ENCODE assay signal across 8 cellular contexts in genomic region chr2:177147093-177147694, GRCh38.
A peak's percentile ranks its signal among the peaks of the same experiment; 100 is the strongest.
DNase-seq lines count a peak whose midpoint lies in the region; ATAC-seq, FAIRE-seq and TF ChIP-seq lines count a peak whose summit lies in the region.

No MANE protein-coding gene starts in this region.

- no peak overlapping the region for H3K4me3 Mint-ChIP-seq in activated T-cell treated with anti-CD3 and anti-CD28 coated beads, Interleukin-2, amount 50 U/mL, for 24 hours

- H3K27me3 Mint-ChIP-seq in activated T-cell treated with anti-CD3 and anti-CD28 coated beads, Interleukin-2, amount 50 U/mL, for 24 hours, result peaks cover 35% of the 10 kb centered on the region

- WGBS in GM12878 (ENCODE audit: insufficient coverage, insufficient replicate concordance, low lambda C conversion rate, missing lambda C conversion rate), result 0% methylated on average over 2 of the region's 2 CpGs

- H3K9me3 ChIP-seq in GM12878 (replicated peaks; ENCODE audit: control insufficient read depth, insufficient read depth, low read length) (no peaks in the 10 kb centered on the region), upper lobe of right lung (no peaks in the 10 kb centered on the region)

- H3K27me3 ChIP-seq in BJ (ENCODE audit: control insufficient read depth, insufficient read depth, low read length) (peaks cover 17% of the 10 kb centered on the region), GM12878 (replicated peaks in 1 of 2; ENCODE audit: control insufficient read depth in 2 of 2, insufficient read depth in 2 of 2, low read length in 1 of 2) (peaks cover 0 to 2% of the 10 kb centered on the region in 2 experiments; a peak in 1 of 4 replicates), upper lobe of right lung (peaks cover 23% of the 10 kb centered on the region)

- TF ChIP-seq POLR2A in GM12878 (IDR thresholded peaks at IDR 0.05; ENCODE audit: low read depth, low read length), result no peak

- H3K4me3 ChIP-seq in BJ (ENCODE audit: low read depth, low read length) (no peak overlapping the region), GM12878 (no peak overlapping the region), upper lobe of right lung (no peak overlapping the region)

- H3K27ac ChIP-seq in GM12878 (ENCODE audit: control insufficient read depth, insufficient read depth) (no peak overlapping the region), upper lobe of right lung (no peak overlapping the region)

- TF ChIP-seq CTCF in BJ (IDR thresholded peaks at IDR 0.05; ENCODE audit: insufficient read depth, low read depth, low read length) (peak; percentile 55), GM13977 (IDR thresholded peaks at IDR 0.05; ENCODE audit: extremely low read depth, insufficient read depth, missing control alignments) (peak; percentile 54), GM12878 (IDR thresholded peaks at IDR 0.05 in 2 of 3, conservative IDR thresholded peaks at IDR 0.05 in 1 of 3; ENCODE audit: control insufficient read depth in 2 of 3, extremely low read depth in 1 of 3, insufficient read depth in 1 of 3, low read depth in 3 of 3, low read length in 3 of 3) (peak; percentile 38 to 72 (median 52); a peak in 5 of 6 replicates), upper lobe of right lung (IDR thresholded peaks at IDR 0.05) (peak; percentile 69)

- DNase-seq in BJ (ENCODE audit: low read depth), result no peak
- peak; percentile 56 for DNase-seq in GM13977 (ENCODE audit: low spot score)
- peak; percentile 57 for DNase-seq in NCI-H460 (ENCODE audit: extremely low read depth, low read depth)
- DNase-seq in GM12878 (ENCODE audit: low read depth, low spot score), result peak; percentile 40
- DNase-seq in kidney tubule cell (ENCODE audit: low spot score), result peak; percentile 60
- DNase-seq in upper lobe of right lung, result no peak
- DNase-seq in activated T-cell treated with anti-CD3 and anti-CD28 coated beads, Interleukin-2, amount 50 U/mL, for 24 hours, result no peak

- H3K36me3 Mint-ChIP-seq in activated T-cell treated with anti-CD3 and anti-CD28 coated beads, Interleukin-2, amount 50 U/mL, for 24 hours (ENCODE audit: low read depth), result no peaks in the 10 kb centered on the region

- no peak overlapping the region for H2AFZ ChIP-seq in GM12878 (ENCODE audit: control insufficient read depth, low read depth, low read length)

- H4K20me1 ChIP-seq in GM12878 (ENCODE audit: control insufficient read depth, insufficient read depth), result no peaks in the 10 kb centered on the region

- in situ Hi-C loops in GM13977 (cut with MboI; ENCODE audit: low pct_unique_long_range_greater_than_20kb, low sequenced_read_pairs, unreplicated experiment) (loop anchor here (10.0 to 25.0 kb wide), 2 partner anchors 335 to 492 kb away; no protein-coding TSS in a partner anchor), GM12878 (cut with MboI) (loop anchor here (5.0 kb wide), 2 partner anchors 325 to 690 kb away; no protein-coding TSS in a partner anchor)

- BruUV-seq in GM12878 (replicated peaks; lab: Mats Ljungman, UMichigan), result no TSS peak

- H3K36me3 ChIP-seq in BJ (ENCODE audit: control insufficient read depth, insufficient read depth, low read length) (no peaks in the 10 kb centered on the region), GM12878 (ENCODE audit: control insufficient read depth in 2 of 2, insufficient read depth in 2 of 2, low read length in 1 of 2) (no peaks in the 10 kb centered on the region), upper lobe of right lung (no peaks in the 10 kb centered on the region)

- POLR2A ChIA-PET in BJ (lab: Charles Lee), result no interaction called here
- POLR2A ChIA-PET in GM12878 (lab: Charles Lee), result interaction anchor here (0.8 to 2.1 kb wide), 2 partner anchors 117 to 332 kb away, joined by 3 to 4 read pairs; partner anchors contain the start of gene NFE2L2

- TF ChIP-seq EP300 in GM12878 (IDR thresholded peaks at IDR 0.05; ENCODE audit: borderline replicate concordance in 1 of 2, control insufficient read depth in 1 of 2, low read depth in 2 of 2, low read length in 2 of 2), result no peak

- no peak overlapping the region for H3K9ac ChIP-seq in GM12878 (ENCODE audit: control insufficient read depth, insufficient read depth, low read length)

- CTCF ChIA-PET in BJ (lab: Yijun Ruan, JAX), result interaction anchor here (0.6 to 3.0 kb wide), 13 partner anchors 9 to 1016 kb away, joined by 3 to 31 read pairs (median 6); no protein-coding TSS in a partner anchor
- CTCF ChIA-PET in GM12878 (lab: Yijun Ruan, JAX), result interaction anchor here (0.7 to 13.3 kb wide), 48 partner anchors 8 to 1036 kb away, joined by 3 to 250 read pairs (median 5); no protein-coding TSS in a partner anchor

- H3K4me1 ChIP-seq in GM12878 (ENCODE audit: control insufficient read depth, insufficient read depth, low read length) (no peaks in the 10 kb centered on the region), upper lobe of right lung (peaks cover 8% of the 10 kb centered on the region)

- TF ChIP-seq RAD21 in GM12878 (IDR thresholded peaks at IDR 0.05; ENCODE audit: insufficient read depth, low read depth, low read length), result peak; percentile 90

- SMC1A ChIA-PET in GM12878 (lab: Charles Lee; ENCODE audit: uncharacterized antibody, unreplicated experiment), result interaction anchor here (0.7 to 6.4 kb wide), 35 partner anchors 8 to 1007 kb away, joined by 3 to 85 read pairs (median 5); no protein-coding TSS in a partner anchor

- H3K4me2 ChIP-seq in GM12878 (ENCODE audit: control insufficient read depth, insufficient read depth), result no peak overlapping the region

- no peak overlapping the region for H3K27ac Mint-ChIP-seq in activated T-cell treated with anti-CD3 and anti-CD28 coated beads, Interleukin-2, amount 50 U/mL, for 24 hours

- FAIRE-seq in GM12878 (lab: Jason Lieb, UNC), result peak; percentile 69

- no peaks in the 10 kb centered on the region for H3K79me2 ChIP-seq in GM12878 (ENCODE audit: control insufficient read depth, insufficient read depth, low read length)

- peaks cover 16% of the 10 kb centered on the region for H3K4me1 Mint-ChIP-seq in activated T-cell treated with anti-CD3 and anti-CD28 coated beads, Interleukin-2, amount 50 U/mL, for 24 hours (ENCODE audit: low read depth)

- no peaks in the 10 kb centered on the region for H3K9me3 Mint-ChIP-seq in activated T-cell treated with anti-CD3 and anti-CD28 coated beads, Interleukin-2, amount 50 U/mL, for 24 hours

- ATAC-seq in HG03280 (IDR thresholded peaks at IDR 0.05; ENCODE audit: unreplicated experiment), result peak; percentile 53
- peak; percentile 77 for ATAC-seq in GM12878
- ATAC-seq in upper lobe of right lung, result peak; percentile 64

- intact Hi-C loops in GM12878 (cut with micrococcal nuclease; ENCODE audit: unreplicated experiment) (loop anchor here (1.0 to 5.0 kb wide), 8 partner anchors 170 to 1005 kb away; no protein-coding TSS in a partner anchor), upper lobe of right lung (cut with DNase I) (no loop called here)

- RAD21 ChIA-PET in GM12878 (lab: Charles Lee; ENCODE audit: unreplicated experiment), result interaction anchor here (0.9 to 3.4 kb wide), 22 partner anchors 8 to 1020 kb away, joined by 3 to 39 read pairs (median 6); no protein-coding TSS in a partner anchor

TF ChIP-seq in GM12878, 131 proteins besides CTCF, POLR2A, EP300 and RAD21 (continues in another document):
- no peak for TF ChIP-seq BCL11A (IDR thresholded peaks at IDR 0.05; ENCODE audit: low read depth, low read length)
- TF ChIP-seq, protein P1, sequence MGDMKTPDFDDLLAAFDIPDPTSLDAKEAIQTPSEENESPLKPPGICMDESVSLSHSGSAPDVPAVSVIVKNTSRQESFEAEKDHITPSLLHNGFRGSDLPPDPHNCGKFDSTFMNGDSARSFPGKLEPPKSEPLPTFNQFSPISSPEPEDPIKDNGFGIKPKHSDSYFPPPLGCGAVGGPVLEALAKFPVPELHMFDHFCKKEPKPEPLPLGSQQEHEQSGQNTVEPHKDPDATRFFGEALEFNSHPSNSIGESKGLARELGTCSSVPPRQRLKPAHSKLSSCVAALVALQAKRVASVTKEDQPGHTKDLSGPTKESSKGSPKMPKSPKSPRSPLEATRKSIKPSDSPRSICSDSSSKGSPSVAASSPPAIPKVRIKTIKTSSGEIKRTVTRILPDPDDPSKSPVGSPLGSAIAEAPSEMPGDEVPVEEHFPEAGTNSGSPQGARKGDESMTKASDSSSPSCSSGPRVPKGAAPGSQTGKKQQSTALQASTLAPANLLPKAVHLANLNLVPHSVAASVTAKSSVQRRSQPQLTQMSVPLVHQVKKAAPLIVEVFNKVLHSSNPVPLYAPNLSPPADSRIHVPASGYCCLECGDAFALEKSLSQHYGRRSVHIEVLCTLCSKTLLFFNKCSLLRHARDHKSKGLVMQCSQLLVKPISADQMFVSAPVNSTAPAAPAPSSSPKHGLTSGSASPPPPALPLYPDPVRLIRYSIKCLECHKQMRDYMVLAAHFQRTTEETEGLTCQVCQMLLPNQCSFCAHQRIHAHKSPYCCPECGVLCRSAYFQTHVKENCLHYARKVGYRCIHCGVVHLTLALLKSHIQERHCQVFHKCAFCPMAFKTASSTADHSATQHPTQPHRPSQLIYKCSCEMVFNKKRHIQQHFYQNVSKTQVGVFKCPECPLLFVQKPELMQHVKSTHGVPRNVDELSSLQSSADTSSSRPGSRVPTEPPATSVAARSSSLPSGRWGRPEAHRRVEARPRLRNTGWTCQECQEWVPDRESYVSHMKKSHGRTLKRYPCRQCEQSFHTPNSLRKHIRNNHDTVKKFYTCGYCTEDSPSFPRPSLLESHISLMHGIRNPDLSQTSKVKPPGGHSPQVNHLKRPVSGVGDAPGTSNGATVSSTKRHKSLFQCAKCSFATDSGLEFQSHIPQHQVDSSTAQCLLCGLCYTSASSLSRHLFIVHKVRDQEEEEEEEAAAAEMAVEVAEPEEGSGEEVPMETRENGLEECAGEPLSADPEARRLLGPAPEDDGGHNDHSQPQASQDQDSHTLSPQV (IDR thresholded peaks at IDR 0.05), result no peak
- TF ChIP-seq BRCA1 (IDR thresholded peaks at IDR 0.05; ENCODE audit: low read depth, low read length), result no peak
- peak; percentile 13; the same call in 1 of the 2 replicates for TF ChIP-seq ZNF384 (IDR thresholded peaks at IDR 0.05; ENCODE audit: borderline replicate concordance, low read depth, low read length)
- TF ChIP-seq SMC3 (IDR thresholded peaks at IDR 0.05; ENCODE audit: borderline replicate concordance, low read length), result peak; percentile 69; the same call in 1 of the 2 replicates
- 0 out of 2 replicates have a peak, but pooled peaks have one; percentile 31 for TF ChIP-seq ZNF24 (IDR thresholded peaks at IDR 0.05)
- TF ChIP-seq RELA (IDR thresholded peaks at IDR 0.05; ENCODE audit: borderline replicate concordance, partially characterized antibody), result no peak
- no peak for TF ChIP-seq ETV6 (conservative IDR thresholded peaks at IDR 0.05 in 1 of 2, IDR thresholded peaks at IDR 0.05 in 1 of 2; ENCODE audit: borderline replicate concordance in 1 of 2, low read depth in 1 of 2)

Comparison
In these comparisons a context has a peak if more than half of its experiments do, and no peak if none do; other contexts are left out.
1. DNase-seq: peak in GM13977 (single experiment), NCI-H460 (single experiment), GM12878 (single experiment) and kidney tubule cell (single experiment); none in BJ (single experiment), upper lobe of right lung (single experiment) and activated T-cell treated with anti-CD3 and anti-CD28 coated beads, Interleukin-2, amount 50 U/mL, for 24 hours (single experiment).
2. Peak in every context shown above with its lines, with median percentiles within 50 percentile points of each other: CTCF ChIP-seq and ATAC-seq.